35 cellular contexts compared by ENCODE assay signal in genomic region chr16:65095090-65095728, GRCh38. TPM values are rescaled to one million over a fixed set of nuclear protein-coding genes. Genes with fewer than 3 reads are reported as not detected.
"Had no signal": no experiment of that assay in that cellular context is flagged by ENCODE, and none has a peak within 500 bp of the region (broad histone marks: within the 10 kb centered on the region; RNA-seq: fewer than 3 reads in every experiment).

No MANE protein-coding gene starts in this region.

- H3K27ac Mint-ChIP-seq: activated B cell treated with CpG ODN at 0.5 μM for 24 hours; activated CD8-positive, alpha-beta memory T cell treated with anti-CD3 and anti-CD28 coated beads, Interleukin-2, amount 10 ng/mL, durations not matched to agents 7 days and 5 days; activated CD8-positive, alpha-beta T cell treated with anti-CD3 and anti-CD28 coated beads, Interleukin-2, amount 10 ng/mL, durations not matched to agents 7 days and 5 days; activated naive CD4-positive, alpha-beta T cell treated with anti-CD3 and anti-CD28 coated beads for 36 hours; activated naive CD4-positive, alpha-beta T cell treated with anti-CD3 and anti-CD28 coated beads, Interleukin-2, amount 50 U/mL, for 24 hours; activated naive CD8-positive, alpha-beta T cell treated with anti-CD3 and anti-CD28 coated beads for 36 hours; activated naive CD8-positive, alpha-beta T cell treated with anti-CD3 and anti-CD28 coated beads, Interleukin-2, amount 50 U/mL, for 24 hours; activated T-helper 1 cell treated with anti-CD3 and anti-CD28 coated beads, Interleukin-12 subunit alpha, Interleukin-12 subunit beta, Interleukin-2, Interleukin-4 antibody, amounts not matched to agents 30 ng/mL and 10 ng/mL and 1 ng/mL, durations not matched to agents 14 hours and 24 hours and 36 hours; activated T-helper 2 cell treated with anti-CD3 and anti-CD28 coated beads, Interferon-gamma antibody, Interleukin-2, Interleukin-4, amounts not matched to agents 10 μg/mL and 5 μg/mL and 100 μg/mL, durations not matched to agents 14 hours and 24 hours and 36 hours; endodermal cell; T-helper 17 cell; T-helper 2 cell treated with Interferon-gamma antibody and Interleukin-4, amounts not matched to agents 5 μg/mL and 100 μg/mL, for 36 hours had no signal

- H3K36me3 ChIP-seq: adrenal gland, colonic mucosa, gastrocnemius medialis, WERI-Rb-1 had no signal

- H3K4me3 ChIP-seq: adrenal gland, body of pancreas, colonic mucosa, gastrocnemius medialis had no signal

- DNase-seq: activated B cell treated with CpG ODN at 0.5 μM for 24 hours; activated CD4-positive, alpha-beta T cell treated with anti-CD3 and anti-CD28 coated beads for 48 hours; activated CD4-positive, alpha-beta T cell treated with anti-CD3 and anti-CD28 coated beads, Interleukin-2, amount 50 U/mL, for 1 hour; activated CD4-positive, alpha-beta T cell treated with anti-CD3 and anti-CD28 coated beads, Interleukin-2, amount 50 U/mL, for 48 hours; activated CD8-positive, alpha-beta memory T cell treated with anti-CD3 and anti-CD28 coated beads, Interleukin-2, amount 10 ng/mL, durations not matched to agents 7 days and 5 days; activated CD8-positive, alpha-beta memory T cell treated with anti-CD3 and anti-CD28 coated beads, Interleukin-2, amount 50 U/mL, for 4 hours; activated CD8-positive, alpha-beta T cell treated with anti-CD3 and anti-CD28 coated beads, Interleukin-2, amount 10 ng/mL, durations not matched to agents 7 days and 5 days; activated effector memory CD4-positive, alpha-beta T cell treated with anti-CD3 and anti-CD28 coated beads, Interleukin-2, amount 50 U/mL, for 16 hours; activated naive CD4-positive, alpha-beta T cell treated with anti-CD3 and anti-CD28 coated beads for 36 hours; activated naive CD8-positive, alpha-beta T cell treated with anti-CD3 and anti-CD28 coated beads for 36 hours; activated naive CD8-positive, alpha-beta T cell treated with anti-CD3 and anti-CD28 coated beads, Interleukin-2, amount 50 U/mL, for 24 hours; activated T-cell treated with anti-CD3 and anti-CD28 coated beads, Interleukin-2, amount 50 U/mL, for 1 hour; activated T-cell treated with anti-CD3 and anti-CD28 coated beads, Interleukin-2, amount 50 U/mL, for 48 hours; adrenal gland; amygdala; aorta; body of pancreas; caudate nucleus; colonic mucosa; effector CD8-positive, alpha-beta T cell; endodermal cell; foreskin keratinocyte; gastrocnemius medialis; glutamatergic neuron; T-helper 1 cell; T-helper 17 cell; T1000; WERI-Rb-1 had no signal

- H3K4me1 Mint-ChIP-seq: activated B cell treated with CpG ODN at 0.5 μM for 24 hours; activated CD8-positive, alpha-beta memory T cell treated with anti-CD3 and anti-CD28 coated beads, Interleukin-2, amount 10 ng/mL, durations not matched to agents 7 days and 5 days; activated naive CD4-positive, alpha-beta T cell treated with anti-CD3 and anti-CD28 coated beads, Interleukin-2, amount 50 U/mL, for 24 hours; activated naive CD8-positive, alpha-beta T cell treated with anti-CD3 and anti-CD28 coated beads for 36 hours; activated naive CD8-positive, alpha-beta T cell treated with anti-CD3 and anti-CD28 coated beads, Interleukin-2, amount 50 U/mL, for 24 hours; T-helper 17 cell had no signal

- H3K9me3 ChIP-seq: adrenal gland, body of pancreas, colonic mucosa, gastrocnemius medialis had no signal

- ATAC-seq: activated CD4-positive, CD25-positive, alpha-beta regulatory T cell treated with anti-CD3 and anti-CD28 coated beads, Interleukin-2, amount 50 U/mL, for 24 hours; activated CD8-positive, alpha-beta memory T cell treated with anti-CD3 and anti-CD28 coated beads, Interleukin-2, amount 10 ng/mL, durations not matched to agents 7 days and 5 days; activated CD8-positive, alpha-beta T cell treated with anti-CD3 and anti-CD28 coated beads, Interleukin-2, amount 10 ng/mL, durations not matched to agents 7 days and 5 days; activated naive CD8-positive, alpha-beta T cell treated with anti-CD3 and anti-CD28 coated beads, Interleukin-2, amount 50 U/mL, for 24 hours; body of pancreas; esophagus mucosa; foreskin keratinocyte; gastrocnemius medialis; T-helper 17 cell had no signal

- H3K9me3 Mint-ChIP-seq: activated naive CD8-positive, alpha-beta T cell treated with anti-CD3 and anti-CD28 coated beads for 36 hours; endodermal cell had no signal

- H3K4me1 ChIP-seq: adrenal gland, body of pancreas, colonic mucosa, foreskin keratinocyte, gastrocnemius medialis had no signal

- H3K27me3 Mint-ChIP-seq: activated B cell treated with CpG ODN at 0.5 μM for 24 hours; activated CD8-positive, alpha-beta memory T cell treated with anti-CD3 and anti-CD28 coated beads, Interleukin-2, amount 10 ng/mL, durations not matched to agents 7 days and 5 days; activated naive CD4-positive, alpha-beta T cell treated with anti-CD3 and anti-CD28 coated beads, Interleukin-2, amount 50 U/mL, for 24 hours; activated naive CD8-positive, alpha-beta T cell treated with anti-CD3 and anti-CD28 coated beads for 36 hours; activated naive CD8-positive, alpha-beta T cell treated with anti-CD3 and anti-CD28 coated beads, Interleukin-2, amount 50 U/mL, for 24 hours; T-helper 17 cell had no signal

- H3K36me3 Mint-ChIP-seq: activated CD8-positive, alpha-beta memory T cell treated with anti-CD3 and anti-CD28 coated beads, Interleukin-2, amount 10 ng/mL, durations not matched to agents 7 days and 5 days; activated naive CD4-positive, alpha-beta T cell treated with anti-CD3 and anti-CD28 coated beads, Interleukin-2, amount 50 U/mL, for 24 hours; activated naive CD8-positive, alpha-beta T cell treated with anti-CD3 and anti-CD28 coated beads for 36 hours had no signal

- H3K4me3 Mint-ChIP-seq: activated B cell treated with CpG ODN at 0.5 μM for 24 hours; activated CD8-positive, alpha-beta memory T cell treated with anti-CD3 and anti-CD28 coated beads, Interleukin-2, amount 10 ng/mL, durations not matched to agents 7 days and 5 days; activated CD8-positive, alpha-beta T cell treated with anti-CD3 and anti-CD28 coated beads, Interleukin-2, amount 10 ng/mL, durations not matched to agents 7 days and 5 days; activated naive CD4-positive, alpha-beta T cell treated with anti-CD3 and anti-CD28 coated beads for 36 hours; activated naive CD4-positive, alpha-beta T cell treated with anti-CD3 and anti-CD28 coated beads, Interleukin-2, amount 50 U/mL, for 24 hours; activated naive CD8-positive, alpha-beta T cell treated with anti-CD3 and anti-CD28 coated beads for 36 hours; activated naive CD8-positive, alpha-beta T cell treated with anti-CD3 and anti-CD28 coated beads, Interleukin-2, amount 50 U/mL, for 24 hours; activated T-helper 1 cell treated with anti-CD3 and anti-CD28 coated beads, Interleukin-12 subunit alpha, Interleukin-12 subunit beta, Interleukin-2, Interleukin-4 antibody, amounts not matched to agents 30 ng/mL and 10 ng/mL and 1 ng/mL, durations not matched to agents 14 hours and 24 hours and 36 hours; endodermal cell; T-helper 17 cell; T-helper 2 cell treated with Interferon-gamma antibody and Interleukin-4, amounts not matched to agents 5 μg/mL and 100 μg/mL, for 36 hours had no signal

- H3K27ac ChIP-seq: adrenal gland, body of pancreas, colonic mucosa, foreskin keratinocyte, gastrocnemius medialis, WERI-Rb-1 had no signal

- H3K27me3 ChIP-seq: adrenal gland, colonic mucosa, foreskin keratinocyte, gastrocnemius medialis had no signal

RNA-seq across cellular contexts. Expression of gene CDH11, which starts 26.7 kb away (rescaled TPM):
- total RNA-seq: activated B cell treated with CpG ODN at 0.5 μM for 24 hours; activated CD8-positive, alpha-beta memory T cell treated with anti-CD3 and anti-CD28 coated beads for 36 hours; activated CD8-positive, alpha-beta memory T cell treated with anti-CD3 and anti-CD28 coated beads, Interleukin-2, amount 10 ng/mL, durations not matched to agents 7 days and 5 days; activated CD8-positive, alpha-beta T cell treated with anti-CD3 and anti-CD28 coated beads, Interleukin-2, amount 10 ng/mL, durations not matched to agents 7 days and 5 days; activated naive CD4-positive, alpha-beta T cell treated with anti-CD3 and anti-CD28 coated beads for 36 hours; activated naive CD8-positive, alpha-beta T cell treated with anti-CD3 and anti-CD28 coated beads for 36 hours; activated T-helper 1 cell treated with anti-CD3 and anti-CD28 coated beads, Interleukin-12 subunit alpha, Interleukin-12 subunit beta, Interleukin-2, Interleukin-4 antibody, amounts not matched to agents 30 ng/mL and 10 ng/mL and 1 ng/mL, durations not matched to agents 14 hours and 24 hours and 36 hours; activated T-helper 2 cell treated with anti-CD3 and anti-CD28 coated beads, Interferon-gamma antibody, Interleukin-2, Interleukin-4, amounts not matched to agents 10 μg/mL and 5 μg/mL and 100 μg/mL, durations not matched to agents 14 hours and 24 hours and 36 hours; T-helper 17 cell had no signal
